Comparison of ENCODE assay signal across 3 cellular contexts in genomic region chr14:93295541-93296220, GRCh38.
TF ChIP-seq lines count a peak whose summit lies in the region.

No MANE protein-coding gene starts in this region.

TF ChIP-seq in SK-N-SH, 30 proteins besides CTCF, POLR2A, EP300 and RAD21:
- TF ChIP-seq MAX (IDR thresholded peaks at IDR 0.05; ENCODE audit: low read depth): no peak
- TF ChIP-seq SMC3 (IDR thresholded peaks at IDR 0.05; ENCODE audit: low read depth, low read length): no peak
- TF ChIP-seq USF1 (IDR thresholded peaks at IDR 0.05; ENCODE audit: borderline replicate concordance, low read depth): no peak
- no peak for TF ChIP-seq TCF12 (IDR thresholded peaks at IDR 0.05)
- TF ChIP-seq USF2 (IDR thresholded peaks at IDR 0.05; ENCODE audit: borderline replicate concordance, low read depth, low read length): no peak
- no peak for TF ChIP-seq EZH2phosphoT487 (IDR thresholded peaks at IDR 0.05; ENCODE audit: borderline replicate concordance, low read depth)
- no peak for TF ChIP-seq GABPA (IDR thresholded peaks at IDR 0.05; ENCODE audit: low read depth)
- TF ChIP-seq IRF3 (IDR thresholded peaks at IDR 0.05; ENCODE audit: low read depth, low read length): no peak
- TF ChIP-seq FOSL2 (IDR thresholded peaks at IDR 0.05; ENCODE audit: borderline replicate concordance, low read depth): no peak

TF ChIP-seq in SK-N-SH treated with all-trans-retinoic acid at 6 μM for 48 hours, 23 proteins besides CTCF, POLR2A, EP300 and RAD21 (continued from another document):
- TF ChIP-seq TSHZ2 (CRISPR knock-in tag; IDR thresholded peaks at IDR 0.05) (no peak), CREB5 (CRISPR knock-in tag; IDR thresholded peaks at IDR 0.05; ENCODE audit: low read depth) (no peak), SNAI2 (CRISPR knock-in tag; IDR thresholded peaks at IDR 0.05) (no peak)

TF ChIP-seq in GM12878, 131 proteins besides CTCF, POLR2A, EP300 and RAD21 (continues in another document):
- TF ChIP-seq RELB (IDR thresholded peaks at IDR 0.05; ENCODE audit: low read depth) (0 out of 2 replicates have a peak, but pooled peaks have one; percentile 37), IRF3 (IDR thresholded peaks at IDR 0.05) (no peak), MYB (IDR thresholded peaks at IDR 0.05; ENCODE audit: borderline replicate concordance, low read depth, low read length) (no peak), MXI1 (IDR thresholded peaks at IDR 0.05; ENCODE audit: low read depth, low read length) (no peak), FOXM1 (IDR thresholded peaks at IDR 0.05; ENCODE audit: low read depth, low read length) (no peak), BACH1 (IDR thresholded peaks at IDR 0.05; ENCODE audit: borderline replicate concordance) (no peak), SKIL (IDR thresholded peaks at IDR 0.05; ENCODE audit: low read depth, poor library complexity, severe bottlenecking) (no peak), NFYA (IDR thresholded peaks at IDR 0.05; ENCODE audit: borderline replicate concordance, low read depth, low read length) (no peak), CREM (IDR thresholded peaks at IDR 0.05; ENCODE audit: low read depth) (no peak), PRDM15 (CRISPR knock-in tag; IDR thresholded peaks at IDR 0.05) (no peak), MTA2 (IDR thresholded peaks at IDR 0.05; ENCODE audit: low read depth) (peak; percentile 95), JUND (IDR thresholded peaks at IDR 0.05; ENCODE audit: low read depth, low read length) (no peak), YBX1 (IDR thresholded peaks at IDR 0.05) (no peak), STAT3 (IDR thresholded peaks at IDR 0.05; ENCODE audit: low read depth, low read length) (no peak), ZNF217 (IDR thresholded peaks at IDR 0.05) (0 out of 2 replicates have a peak, but pooled peaks have one; percentile 35), RUNX3 (IDR thresholded peaks at IDR 0.05; ENCODE audit: low read length) (no peak), E2F8 (IDR thresholded peaks at IDR 0.05; ENCODE audit: low read depth, partially characterized antibody) (no peak), BCL11A (IDR thresholded peaks at IDR 0.05; ENCODE audit: low read depth, low read length) (peak; percentile 22; the same call in 1 of the 2 replicates), PAX5 (IDR thresholded peaks at IDR 0.05; ENCODE audit: borderline replicate concordance, low read depth, low read length) (no peak), MLLT1 (IDR thresholded peaks at IDR 0.05) (peak; percentile 82), ESRRA (IDR thresholded peaks at IDR 0.05; ENCODE audit: low read length) (no peak), ELK1 (IDR thresholded peaks at IDR 0.05; ENCODE audit: low read depth, low read length) (no peak), ZNF24 (IDR thresholded peaks at IDR 0.05) (no peak), ZBTB4 (CRISPR knock-in tag; IDR thresholded peaks at IDR 0.05) (no peak), CBX3 (IDR thresholded peaks at IDR 0.05; ENCODE audit: borderline replicate concordance, low read depth) (no peak), MEF2A (IDR thresholded peaks at IDR 0.05; ENCODE audit: insufficient read depth, low read depth, low read length) (no peak), DPF2 (IDR thresholded peaks at IDR 0.05) (no peak), ZBED1 (IDR thresholded peaks at IDR 0.05; ENCODE audit: borderline replicate concordance) (no peak)
